ENCODE assay signal across 33 cellular contexts in the genomic region with DNA sequence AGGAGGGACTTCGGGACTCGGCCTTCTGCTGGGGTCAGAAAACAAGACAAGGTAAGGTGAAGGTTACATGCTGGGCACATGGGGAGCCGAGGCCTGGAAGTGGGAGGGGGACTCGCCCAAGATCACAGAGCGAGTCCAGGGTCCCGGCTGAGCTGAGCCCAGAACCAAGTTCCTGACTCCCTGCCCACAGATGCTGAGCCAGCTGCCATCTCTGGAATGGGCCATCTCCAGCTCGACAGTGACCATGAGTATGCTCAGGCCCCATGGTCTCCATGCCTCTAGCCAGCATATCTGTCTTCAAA. TPM values are rescaled to one million over a fixed set of nuclear protein-coding genes. Genes with fewer than 3 reads are reported as not detected.
"Had no signal": no experiment of that assay in that cellular context is flagged by ENCODE, and none has a peak within 500 bp of the region (broad histone marks: within the 10 kb centered on the region; RNA-seq: fewer than 3 reads in every experiment).

No MANE protein-coding gene starts in this region.

- H3K27ac Mint-ChIP-seq: immature natural killer cell; memory B cell; natural killer cell treated with Interleukin-12 subunit alpha and Interleukin-12 subunit beta and Interleukin-15 and Interleukin-18, amount 100 ng/mL, for 72 hours had no signal

- H3K4me3 ChIP-seq: heart left ventricle, left lung, mucosa of descending colon, pancreas, prostate gland, right lobe of liver, smooth muscle cell, stomach, testis, thyroid gland, transverse colon, upper lobe of left lung, vagina had no signal

- ATAC-seq: heart left ventricle; left colon; left lung; mucosa of descending colon; natural killer cell treated with Interleukin-12 subunit alpha and Interleukin-12 subunit beta and Interleukin-15 and Interleukin-18, amount 100 ng/mL, for 72 hours; pancreas; right lobe of liver had no signal

- H3K27me3 Mint-ChIP-seq: memory B cell; naive thymus-derived CD4-positive, alpha-beta T cell; natural killer cell treated with Interleukin-12 subunit alpha and Interleukin-12 subunit beta and Interleukin-15 and Interleukin-18, amount 100 ng/mL, for 72 hours had no signal

- H3K36me3 Mint-ChIP-seq: natural killer cell treated with Interleukin-12 subunit alpha and Interleukin-12 subunit beta and Interleukin-15 and Interleukin-18, amount 100 ng/mL, for 72 hours had no signal

- H3K27me3 ChIP-seq: heart left ventricle, left lung, pancreas, right lobe of liver, stomach, testis, thyroid gland, transverse colon, upper lobe of left lung, vagina had no signal

- H3K27ac ChIP-seq: heart left ventricle, left lung, pancreas, prostate gland, right lobe of liver, stomach, testis, thyroid gland, transverse colon, upper lobe of left lung, vagina had no signal

- H3K9me3 ChIP-seq: heart left ventricle, left lung, mucosa of descending colon, pancreas, prostate gland, right lobe of liver, stomach, testis, thyroid gland, transverse colon, upper lobe of left lung, vagina had no signal

- H3K4me1 ChIP-seq: prostate gland had no signal

- H3K4me3 Mint-ChIP-seq: immature natural killer cell; memory B cell; naive thymus-derived CD4-positive, alpha-beta T cell; natural killer cell treated with Interleukin-12 subunit alpha and Interleukin-12 subunit beta and Interleukin-15 and Interleukin-18, amount 100 ng/mL, for 72 hours had no signal

- H3K36me3 ChIP-seq: pancreas, prostate gland, right lobe of liver, thyroid gland, transverse colon, vagina had no signal

- DNase-seq: hypothalamus; immature natural killer cell; kidney; left colon; midbrain; mucosa of descending colon; naive thymus-derived CD4-positive, alpha-beta T cell; nucleus accumbens; retina; right lobe of liver; stimulated activated CD4-positive, alpha-beta T cell treated with anti-CD3 and anti-CD28 coated beads, Interleukin-1b, Interleukin-23, amount 100 ng/mL, for 48 hours; stimulated activated CD4-positive, alpha-beta T cell treated with anti-CD3 and anti-CD28 coated beads, Interleukin-2, amount 100 ng/mL, for 48 hours; stimulated activated CD4-positive, alpha-beta T cell treated with anti-CD3 and anti-CD28 coated beads, Interleukin-4, amount 100 ng/mL, for 4 hours; stimulated activated naive CD4-positive, alpha-beta T cell; stomach; testis; thyroid gland; transverse colon; upper lobe of left lung had no signal

- H3K9me3 Mint-ChIP-seq: immature natural killer cell; memory B cell; naive thymus-derived CD4-positive, alpha-beta T cell; natural killer cell treated with Interleukin-12 subunit alpha and Interleukin-12 subunit beta and Interleukin-15 and Interleukin-18, amount 100 ng/mL, for 72 hours had no signal

RNA-seq across cellular contexts. Expression of a gene that starts 26.7 kb away (rescaled TPM):
- total RNA-seq: lung microvascular endothelial cell; mesenteric fat pad; myocyte; naive thymus-derived CD4-positive, alpha-beta T cell; natural killer cell treated with Interleukin-12 subunit alpha and Interleukin-12 subunit beta and Interleukin-15 and Interleukin-18, amount 100 ng/mL, for 72 hours; osteoblast; skeletal muscle tissue; smooth muscle cell; testis; thyroid gland had no signal
- polyA plus RNA-seq: immature natural killer cell; naive thymus-derived CD4-positive, alpha-beta T cell; neural cell; smooth muscle cell had no signal
